Comparison of ENCODE assay signal across 23 cellular contexts in genomic region chr1:65178235-65178634, GRCh38. TPM values are rescaled to one million over a fixed set of nuclear protein-coding genes. Genes with fewer than 3 reads are reported as not detected.
DNase-seq lines count a peak whose midpoint lies in the region; ATAC-seq and TF ChIP-seq lines count a peak whose summit lies in the region.
"Had no signal": no experiment of that assay in that cellular context is flagged by ENCODE, and none has a peak within 500 bp of the region (broad histone marks: within the 10 kb centered on the region; RNA-seq: fewer than 3 reads in every experiment).

No MANE protein-coding gene starts in this region.

- peaks cover 27% of the 10 kb centered on the region for H3K4me1 ChIP-seq in Panc1 (ENCODE audit: control insufficient read depth, insufficient read depth, low read length)

- CTCF ChIA-PET in Panc1 (lab: Charles Lee), result no interaction called here

- no peaks in the 10 kb centered on the region for H3K36me3 ChIP-seq in Panc1 (ENCODE audit: control insufficient read depth, insufficient read depth, low read length)
- H3K36me3 ChIP-seq: gastroesophageal sphincter, tibial nerve had no signal

- H3K27ac ChIP-seq in Panc1 (ENCODE audit: low read length), result peak overlapping the region; percentile 18
- H3K27ac ChIP-seq in caudate nucleus (ENCODE audit: low read depth, low read length), result peak overlapping the region; percentile 59
- H3K27ac ChIP-seq: gastroesophageal sphincter, tibial nerve had no signal

- H3K4me3 ChIP-seq in Panc1 (ENCODE audit: low read depth in 2 of 2, low read length in 2 of 2), result no peak overlapping the region
- H3K4me3 ChIP-seq: gastroesophageal sphincter, tibial nerve had no signal

- BruUV-seq in Panc1 (replicated peaks; lab: Mats Ljungman, UMichigan), result no TSS peak

- in situ Hi-C loops in Panc1 (cut with HindIII; ENCODE audit: low pct_unique_long_range_greater_than_20kb, low sequenced_read_pairs), result no loop called here

- no peak for TF ChIP-seq CTCF in Panc1 (IDR thresholded peaks at IDR 0.05)

- no peaks in the 10 kb centered on the region for H3K27me3 ChIP-seq in Panc1 (ENCODE audit: control insufficient read depth, insufficient read depth, low read length)
- H3K27me3 ChIP-seq: gastroesophageal sphincter, tibial nerve had no signal

- DNase-seq in NCI-H2171 treated with DMSO at 0.1 percent for 48 hours (lab: John Stamatoyannopoulos, UW) (peak; percentile 7), NCI-H2171 (lab: John Stamatoyannopoulos, UW) (no peak), DMS53 treated with DMSO at 0.1 percent for 48 hours (lab: John Stamatoyannopoulos, UW; ENCODE audit: unreplicated experiment) (peak; percentile 58), Panc1 (ENCODE audit: low read depth, low spot score) (no peak), caudate nucleus (lab: John Stamatoyannopoulos, UW) (no peak), SKM-1 treated with dmso at 0.1 percent for 144 hours (lab: John Stamatoyannopoulos, UW; ENCODE audit: unreplicated experiment) (no peak), DMS79 (lab: John Stamatoyannopoulos, UW) (no peak)
- DNase-seq: 8988T; activated CD4-positive, alpha-beta T cell treated with anti-CD3 and anti-CD28 coated beads, Interleukin-2, amount 10 ng/mL, durations not matched to agents 24 days and 14 days; activated effector memory CD4-positive, alpha-beta T cell treated with anti-CD3 and anti-CD28 coated beads, Interleukin-2, amount 50 U/mL, for 16 hours; activated T-cell treated with anti-CD3 and anti-CD28 coated beads, Interleukin-2, amount 50 U/mL, for 1 hour; CD4-positive, alpha-beta T cell; DMS153; H7; NCI-H1105; NCI-H2029 treated with DMSO at 0.1 percent for 48 hours; NCI-H446; retina; RPMI8226; stimulated activated CD4-positive, alpha-beta T cell treated with anti-CD3 and anti-CD28 coated beads, Interleukin-2, amount 100 ng/mL, for 24 hours had no signal

- POLR2A ChIA-PET in Panc1 (lab: Charles Lee), result no interaction called here

- ATAC-seq in Panc1 (no peak), GM19395 (IDR thresholded peaks at IDR 0.05; ENCODE audit: unreplicated experiment) (no peak)
- ATAC-seq: gastroesophageal sphincter had no signal

- no peaks in the 10 kb centered on the region for H3K9me3 ChIP-seq in Panc1 (ENCODE audit: control insufficient read depth, insufficient read depth, low read depth, low read length)
- H3K9me3 ChIP-seq: gastroesophageal sphincter, tibial nerve had no signal

- intact Hi-C loops in Panc1 (cut with micrococcal nuclease; ENCODE audit: unreplicated experiment), result no loop called here

RNA-seq across cellular contexts. Expression of gene AK4, which starts 30.2 kb away (rescaled TPM):
- 26.8 TPM for total RNA-seq in Panc1 (2021; ENCODE audit: unreplicated experiment)
- polyA plus RNA-seq in Panc1 (2012; ENCODE audit: insufficient read length), result 12.1 TPM

Comparison
In these comparisons a context has a peak if more than half of its experiments do, and no peak if none do; other contexts are left out.
1. DNase-seq: peak in NCI-H2171 treated with DMSO at 0.1 percent for 48 hours (single experiment) and DMS53 treated with DMSO at 0.1 percent for 48 hours (single experiment); none in NCI-H2171 (single experiment), Panc1 (single experiment), caudate nucleus (0 of 61), SKM-1 treated with dmso at 0.1 percent for 144 hours (single experiment) and DMS79 (single experiment).